In genomic region chr1:172883387-172883791, GRCh38 we compare ENCODE assay signal across 14 cellular contexts.
A peak's percentile ranks its signal among the peaks of the same experiment; 100 is the strongest.
DNase-seq lines count a peak whose midpoint lies in the region; ATAC-seq and TF ChIP-seq lines count a peak whose summit lies in the region.
"Had no signal": no experiment of that assay in that cellular context is flagged by ENCODE, and none has a peak within 500 bp of the region (broad histone marks: within the 10 kb centered on the region; RNA-seq: fewer than 3 reads in every experiment).

No MANE protein-coding gene starts in this region.

- H3K36me3 ChIP-seq in GM23248 (ENCODE audit: low read depth) (no peaks in the 10 kb centered on the region), KMS-11 (ENCODE audit: insufficient read depth) (no peaks in the 10 kb centered on the region), mucosa of descending colon (ENCODE audit: low read depth) (no peaks in the 10 kb centered on the region)
- H3K36me3 ChIP-seq: HAP-1 had no signal

- H3K79me2 ChIP-seq in GM23248 (ENCODE audit: insufficient read depth) (no peaks in the 10 kb centered on the region), KMS-11 (ENCODE audit: insufficient read depth, low read depth) (no peaks in the 10 kb centered on the region)

- no peaks in the 10 kb centered on the region for H3K9me2 ChIP-seq in GM23248 (ENCODE audit: insufficient read depth)

- H3K9me3 ChIP-seq in GM23248 (ENCODE audit: low read depth), result no peaks in the 10 kb centered on the region
- no peaks in the 10 kb centered on the region for H3K9me3 ChIP-seq in mucosa of descending colon

- TF ChIP-seq POLR2A in GM18505 (IDR thresholded peaks at IDR 0.05; ENCODE audit: borderline replicate concordance, extremely low read depth, insufficient read depth, insufficient read length), result no peak

- no peaks in the 10 kb centered on the region for H3K36me3 Mint-ChIP-seq in naive thymus-derived CD8-positive, alpha-beta T cell

- POLR2A ChIA-PET in naive thymus-derived CD8-positive, alpha-beta T cell (lab: Charles Lee), result interaction anchor here (1.9 kb wide), 1 partner anchor 11 kb away, joined by 8 read pairs; no protein-coding TSS in a partner anchor

- peaks cover 0 to 7% (median 0%) of the 10 kb centered on the region in 5 donors for H3K27me3 Mint-ChIP-seq in naive thymus-derived CD8-positive, alpha-beta T cell

- peak overlapping the region in 1 of 10 donors; percentile 24 for H3K4me3 Mint-ChIP-seq in naive thymus-derived CD8-positive, alpha-beta T cell
- H3K4me3 Mint-ChIP-seq: mesothelial cell of epicardium had no signal

- H3K27ac ChIP-seq in GM23248 (peak overlapping the region; percentile 27), KMS-11 (no peak overlapping the region)

- peaks cover 44% of the 10 kb centered on the region for H3K4me1 ChIP-seq in GM23248 (ENCODE audit: insufficient read depth)
- peaks cover 18% of the 10 kb centered on the region for H3K4me1 ChIP-seq in KMS-11 (ENCODE audit: low read depth, poor library complexity, severe bottlenecking)
- no peaks in the 10 kb centered on the region for H3K4me1 ChIP-seq in mucosa of descending colon (ENCODE audit: low read depth)
- H3K4me1 ChIP-seq: HAP-1 had no signal

- H3K4me3 ChIP-seq in GM23248 (no peak overlapping the region), KMS-11 (IDR thresholded peaks at IDR 0.05; ENCODE audit: insufficient read depth, low read depth, low read length) (peak overlapping the region; percentile 59), mucosa of descending colon (no peak overlapping the region)
- H3K4me3 ChIP-seq: HAP-1, smooth muscle cell had no signal

- 79 to 82% methylated on average over 3 of the region's 3 CpGs for WGBS in GM23248 (ENCODE audit: low coverage in 1 of 2, low lambda C conversion rate in 2 of 2, missing lambda C conversion rate in 2 of 2), 2 experiments

- no peaks in the 10 kb centered on the region for H3K27me3 ChIP-seq in GM23248 (replicated peaks; ENCODE audit: insufficient read depth)
- peaks cover 37% of the 10 kb centered on the region; the same call in 1 of the 2 replicates for H3K27me3 ChIP-seq in KMS-11 (ENCODE audit: insufficient read depth, low read depth)

- H3K4me2 ChIP-seq in GM23248 (ENCODE audit: unreplicated experiment), result peak overlapping the region; percentile 2
- peak overlapping the region; percentile 18 for H3K4me2 ChIP-seq in KMS-11
- H3K4me2 ChIP-seq: smooth muscle cell had no signal

- in situ Hi-C loops in GM23248 (cut with MboI), result no loop called here

- H2AFZ ChIP-seq in GM23248, result no peak overlapping the region
- no peak overlapping the region for H2AFZ ChIP-seq in KMS-11 (ENCODE audit: low read depth)

- peaks cover 0 to 2% (median 0%) of the 10 kb centered on the region in 9 donors for H3K9me3 Mint-ChIP-seq in naive thymus-derived CD8-positive, alpha-beta T cell

- H3K9ac ChIP-seq in GM23248, result no peak overlapping the region
- no peak overlapping the region for H3K9ac ChIP-seq in KMS-11

- peaks cover 37% of the 10 kb centered on the region for H3F3A ChIP-seq in GM23248 (ENCODE audit: insufficient read depth)

- no peak for TF ChIP-seq CTCF in KMS-11 (conservative IDR thresholded peaks at IDR 0.05; ENCODE audit: low read depth, low read length)
- no peak for TF ChIP-seq CTCF in mucosa of descending colon (IDR thresholded peaks at IDR 0.05)

- peak; percentile 48 for ATAC-seq in GM18505 (IDR thresholded peaks at IDR 0.05; ENCODE audit: unreplicated experiment)
- no peak for ATAC-seq in Right ventricle myocardium inferior
- ATAC-seq in mucosa of descending colon, result no peak
- ATAC-seq in naive thymus-derived CD8-positive, alpha-beta T cell, result no peak

- no peak overlapping the region for H3K27ac Mint-ChIP-seq in naive thymus-derived CD8-positive, alpha-beta T cell
- H3K27ac Mint-ChIP-seq: mesothelial cell of epicardium had no signal

- H3K4me1 Mint-ChIP-seq in naive thymus-derived CD8-positive, alpha-beta T cell, result peaks cover 0 to 14% (median 9%) of the 10 kb centered on the region in 4 donors

- DNase-seq in GM23248, result peak; percentile 69
- peak; percentile 33 to 51 for DNase-seq in lung microvascular endothelial cell (ENCODE audit: low read depth in 2 of 2)
- DNase-seq in Right ventricle myocardium inferior (ENCODE audit: missing footprints), result no peak
- no peak for DNase-seq in NCI-H526 (lab: John Stamatoyannopoulos, UW)
- DNase-seq in mucosa of descending colon, result no peak
- no peak for DNase-seq in naive thymus-derived CD8-positive, alpha-beta T cell
- DNase-seq: activated CD4-positive, CD25-positive, alpha-beta regulatory T cell treated with anti-CD3 and anti-CD28 coated beads, Interleukin-2, amount 50 U/mL, for 72 hours; GF-D8; substantia nigra had no signal

- intact Hi-C loops in Right ventricle myocardium inferior (cut with DNase I), result no loop called here
- intact Hi-C loops in mucosa of descending colon (cut with DNase I, micrococcal nuclease), result no loop called here

- H4K20me1 ChIP-seq in GM23248 (ENCODE audit: insufficient read depth) (no peaks in the 10 kb centered on the region), KMS-11 (ENCODE audit: insufficient read depth) (no peaks in the 10 kb centered on the region)

Comparison
In these comparisons a context has a peak if more than half of its experiments do, and no peak if none do; other contexts are left out.
1. DNase-seq: peak in GM23248 (single experiment) and lung microvascular endothelial cell (2 of 2); none in Right ventricle myocardium inferior (single experiment), NCI-H526 (0 of 2), mucosa of descending colon (0 of 3) and naive thymus-derived CD8-positive, alpha-beta T cell (0 of 10).